ENCODE assay signal across 8 cellular contexts in the genomic region with DNA sequence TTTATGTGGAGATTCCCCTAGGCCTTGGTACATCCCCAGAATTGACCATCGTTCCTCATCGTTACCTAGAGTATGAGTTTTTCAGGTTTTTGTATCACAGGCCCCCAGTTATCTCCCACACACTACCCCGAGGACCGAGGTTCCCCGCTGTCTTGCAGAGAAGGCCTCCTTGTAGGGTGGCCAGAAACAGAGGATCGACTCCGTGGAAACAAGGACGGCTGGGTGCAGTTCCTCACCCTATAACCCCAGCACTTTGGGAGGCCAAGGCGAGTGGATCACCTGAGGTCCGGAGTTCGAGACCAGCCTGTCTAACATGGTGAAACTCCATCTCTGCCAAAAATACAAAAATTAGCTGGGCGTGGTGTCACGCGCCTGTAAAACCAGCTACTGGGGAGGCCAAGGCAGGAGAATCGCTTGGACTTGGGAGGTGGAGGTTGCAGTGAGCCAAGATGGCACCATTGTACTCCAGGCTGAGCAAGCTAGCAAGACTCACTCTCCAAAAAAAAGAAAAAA. TPM values are rescaled to one million over a fixed set of nuclear protein-coding genes. Genes with fewer than 3 reads are reported as not detected.
DNase-seq lines count a peak whose midpoint lies in the region; ATAC-seq, FAIRE-seq and TF ChIP-seq lines count a peak whose summit lies in the region.

No MANE protein-coding gene starts in this region.

- no peaks in the 10 kb centered on the region for H3K9me2 ChIP-seq in MM.1S (replicated peaks; ENCODE audit: insufficient read depth, low read length)

- H3K27ac Mint-ChIP-seq in nephron: peak overlapping the region; percentile 90 to 99 (median 95)

- H3K9me3 Mint-ChIP-seq in nephron: no peaks in the 10 kb centered on the region

- POLR2A ChIA-PET in BJ (lab: Charles Lee): no interaction called here

- H3K27ac ChIP-seq in MM.1S (ENCODE audit: low read length): no peak overlapping the region
- peak overlapping the region; percentile 80 for H3K27ac ChIP-seq in duodenal mucosa (ENCODE audit: low read depth, low read length)

- H3K4me3 ChIP-seq in BJ (ENCODE audit: low read depth, low read length) (peak overlapping the region; percentile 66), MM.1S (ENCODE audit: low read length) (peak overlapping the region; percentile 85), duodenal mucosa (ENCODE audit: low read depth in 1 of 2, low read length in 2 of 2) (peak overlapping the region; percentile 77 to 89)

- H3K27me3 ChIP-seq in BJ (ENCODE audit: control insufficient read depth, insufficient read depth, low read length): no peaks in the 10 kb centered on the region
- H3K27me3 ChIP-seq in MM.1S (replicated peaks; ENCODE audit: insufficient read depth, low read length): no peaks in the 10 kb centered on the region
- H3K27me3 ChIP-seq in duodenal mucosa (ENCODE audit: control insufficient read depth in 1 of 2, insufficient read depth in 2 of 2, low read length in 2 of 2): no peaks in the 10 kb centered on the region

- DNase-seq in BJ (ENCODE audit: low read depth) (no peak), MM.1S (no peak), urothelium cell line (ENCODE audit: low spot score) (no peak)

- H3K9me3 ChIP-seq in MM.1S (replicated peaks; ENCODE audit: insufficient read depth, low read length) (no peaks in the 10 kb centered on the region), duodenal mucosa (ENCODE audit: control insufficient read depth in 1 of 2, low read length in 2 of 2) (no peaks in the 10 kb centered on the region)

- H3K27me3 Mint-ChIP-seq in nephron (ENCODE audit: low read depth): no peaks in the 10 kb centered on the region

- peaks cover 25% of the 10 kb centered on the region for H3K4me1 ChIP-seq in MM.1S (ENCODE audit: low read length)
- H3K4me1 ChIP-seq in duodenal mucosa (ENCODE audit: control insufficient read depth in 1 of 2, insufficient read depth in 2 of 2, low read length in 2 of 2): peaks cover 23 to 42% of the 10 kb centered on the region in 2 donors

- peaks cover 11% of the 10 kb centered on the region for H3K4me1 Mint-ChIP-seq in nephron

- H3K36me3 Mint-ChIP-seq in nephron (ENCODE audit: low read depth): peaks cover 4% of the 10 kb centered on the region

- TF ChIP-seq CTCF in BJ (IDR thresholded peaks at IDR 0.05; ENCODE audit: insufficient read depth, low read depth, low read length): no peak
- no peak for TF ChIP-seq CTCF in MM.1S (IDR thresholded peaks at IDR 0.05; ENCODE audit: low read length)
- TF ChIP-seq CTCF in nephron (IDR thresholded peaks at IDR 0.05; ENCODE audit: unreplicated experiment in 3 of 3): no peak

- CTCF ChIA-PET in BJ (lab: Yijun Ruan, JAX): interaction anchor here (0.6 to 1.2 kb wide), 3 partner anchors 19 to 227 kb away, joined by 3 to 4 read pairs (median 4); no protein-coding TSS in a partner anchor

- FAIRE-seq in urothelium cell line (lab: Jason Lieb, UNC): no peak

- H3K4me3 Mint-ChIP-seq in nephron: peak overlapping the region; percentile 95 to 97 (median 95)

- peaks cover 54% of the 10 kb centered on the region for H3K79me2 ChIP-seq in MM.1S (ENCODE audit: low read length)

- peak overlapping the region; percentile 52 for H3K9ac ChIP-seq in MM.1S (ENCODE audit: low read length)
- peak overlapping the region; percentile 71 to 82 for H3K9ac ChIP-seq in duodenal mucosa (ENCODE audit: low read depth in 1 of 2, low read length in 2 of 2)

- no peaks in the 10 kb centered on the region for H3K36me3 ChIP-seq in BJ (ENCODE audit: control insufficient read depth, insufficient read depth, low read length)
- no peaks in the 10 kb centered on the region for H3K36me3 ChIP-seq in MM.1S (replicated peaks; ENCODE audit: insufficient read depth, low read length)
- H3K36me3 ChIP-seq in duodenal mucosa (ENCODE audit: control insufficient read depth in 1 of 2, insufficient read depth in 2 of 2, low read length in 2 of 2): no peaks in the 10 kb centered on the region

- no peak for ATAC-seq in HG03045 (IDR thresholded peaks at IDR 0.05; ENCODE audit: unreplicated experiment)
- no peak for ATAC-seq in GM18520 (IDR thresholded peaks at IDR 0.05; ENCODE audit: unreplicated experiment)
- no peak for ATAC-seq in HG02759 (IDR thresholded peaks at IDR 0.05; ENCODE audit: unreplicated experiment)

- peak overlapping the region; percentile 42; the same call in 1 of the 2 replicates for H2AFZ ChIP-seq in MM.1S (ENCODE audit: low read length)

- H3F3A ChIP-seq in MM.1S (ENCODE audit: insufficient read depth, low read length): peaks cover 29% of the 10 kb centered on the region

- no peaks in the 10 kb centered on the region for H4K20me1 ChIP-seq in MM.1S (ENCODE audit: insufficient read depth, low read length)

- H3K4me2 ChIP-seq in MM.1S (ENCODE audit: low read depth, low read length): peak overlapping the region; percentile 79

RNA-seq across cellular contexts. Expression of a gene that starts 0.7 kb away (rescaled TPM):
- polyA plus RNA-seq in BJ (2011; rRNA removed): 0.56 and 0.64 TPM in 2 replicates
- polyA minus RNA-seq in BJ (2011; rRNA and poly(A)+ RNA removed): 0.36 and 0.66 TPM in 2 replicates

RNA-seq across cellular contexts. Expression of a gene that starts 0.7 kb away (rescaled TPM):
- polyA plus RNA-seq in BJ (2011; rRNA removed): 6.2 and 13.2 TPM in 2 replicates
- polyA minus RNA-seq in BJ (2011; rRNA and poly(A)+ RNA removed): 10.5 and 13.8 TPM in 2 replicates

RNA-seq across cellular contexts. Expression of a gene that starts 20.6 kb away (rescaled TPM):
- polyA plus RNA-seq in BJ (2011; rRNA removed): 34.3 and 48.8 TPM in 2 replicates
- 8.5 and 10.0 TPM in 2 replicates for polyA minus RNA-seq in BJ (2011; rRNA and poly(A)+ RNA removed)

RNA-seq across cellular contexts. Expression of a gene that starts 35.1 kb away (rescaled TPM):
- polyA plus RNA-seq in BJ (2011; rRNA removed): 26.1 and 48.1 TPM in 2 replicates
- 39.4 and 43.0 TPM in 2 replicates for polyA minus RNA-seq in BJ (2011; rRNA and poly(A)+ RNA removed)

RNA-seq across cellular contexts. Expression of a gene that starts 42.5 kb away (rescaled TPM):
- polyA plus RNA-seq in BJ (2011; rRNA removed): 3.7 and 5.7 TPM in 2 replicates
- polyA minus RNA-seq in BJ (2011; rRNA and poly(A)+ RNA removed): 2.3 and 3.2 TPM in 2 replicates
